12 cellular contexts compared by ENCODE assay signal in genomic region chr3:117193390-117193789, GRCh38.
DNase-seq lines count a peak whose midpoint lies in the region; ATAC-seq and TF ChIP-seq lines count a peak whose summit lies in the region.
"Had no signal": no experiment of that assay in that cellular context is flagged by ENCODE, and none has a peak within 500 bp of the region (broad histone marks: within the 10 kb centered on the region; RNA-seq: fewer than 3 reads in every experiment).

No MANE protein-coding gene starts in this region.

- 0 out of 2 replicates have a peak, but pooled peaks cover under 1% of the 10 kb centered on the region for H3K9me2 ChIP-seq in GM23338 (ENCODE audit: insufficient read depth)

- H3K9me3 Mint-ChIP-seq in GM23338, result no peaks in the 10 kb centered on the region
- H3K9me3 Mint-ChIP-seq in stimulated activated effector memory CD8-positive, alpha-beta T cell treated with anti-CD3 and anti-CD28 coated beads, Interleukin-12 subunit alpha, Interleukin-12 subunit beta, amount 100 ng/mL, for 72 hours, result peaks cover 10% of the 10 kb centered on the region
- H3K9me3 Mint-ChIP-seq: brain had no signal

- ATAC-seq in GM23338 (peak; percentile 50; the same call in 2 of the 3 replicates), GM18907 (IDR thresholded peaks at IDR 0.05; ENCODE audit: unreplicated experiment) (no peak)
- no peak for ATAC-seq in stimulated activated effector memory CD8-positive, alpha-beta T cell treated with anti-CD3 and anti-CD28 coated beads, Interleukin-12 subunit alpha, Interleukin-12 subunit beta, amount 100 ng/mL, for 72 hours

- H3K27ac Mint-ChIP-seq in GM23338, result no peak overlapping the region
- H3K27ac Mint-ChIP-seq in stimulated activated effector memory CD8-positive, alpha-beta T cell treated with anti-CD3 and anti-CD28 coated beads, Interleukin-12 subunit alpha, Interleukin-12 subunit beta, amount 100 ng/mL, for 72 hours, result no peak overlapping the region
- H3K27ac Mint-ChIP-seq: brain had no signal

- no peak overlapping the region for H3K4me2 ChIP-seq in GM23338

- H3K36me3 ChIP-seq in GM23338 (ENCODE audit: insufficient read depth), result no peaks in the 10 kb centered on the region
- no peaks in the 10 kb centered on the region for H3K36me3 ChIP-seq in adipocyte (ENCODE audit: control insufficient read depth, insufficient read depth, low read length, severe bottlenecking)
- H3K36me3 ChIP-seq: stomach had no signal

- no peaks in the 10 kb centered on the region for H3K36me3 Mint-ChIP-seq in GM23338 (ENCODE audit: low read depth)
- H3K36me3 Mint-ChIP-seq in stimulated activated effector memory CD8-positive, alpha-beta T cell treated with anti-CD3 and anti-CD28 coated beads, Interleukin-12 subunit alpha, Interleukin-12 subunit beta, amount 100 ng/mL, for 72 hours, result no peaks in the 10 kb centered on the region
- H3K36me3 Mint-ChIP-seq: brain had no signal

- DNase-seq in COLO829 (ENCODE audit: low spot score), result peak; percentile 50
- peak; percentile 40 for DNase-seq in GM23338 (ENCODE audit: low spot score)
- DNase-seq in adipocyte (ENCODE audit: low read depth), result peak; percentile 3
- DNase-seq in myocyte (ENCODE audit: low read depth), result peak; percentile 5
- no peak for DNase-seq in stimulated activated effector memory CD8-positive, alpha-beta T cell treated with anti-CD3 and anti-CD28 coated beads, Interleukin-12 subunit alpha, Interleukin-12 subunit beta, amount 100 ng/mL, for 72 hours (ENCODE audit: low spot score in 2 of 2)
- no peak for DNase-seq in CD1c-positive myeloid dendritic cell (ENCODE audit: extremely low spot score)
- DNase-seq: DMS153, midbrain, NCI-H774, stomach had no signal

- H3K4me1 ChIP-seq in GM23338 (ENCODE audit: insufficient read depth) (no peaks in the 10 kb centered on the region), adipocyte (ENCODE audit: control insufficient read depth, insufficient read depth, low read length) (peaks cover 6% of the 10 kb centered on the region)
- H3K4me1 ChIP-seq: stomach had no signal

- no peaks in the 10 kb centered on the region for H3K27me3 Mint-ChIP-seq in GM23338 (ENCODE audit: insufficient read depth, low read depth, poor library complexity)

- H3K4me3 Mint-ChIP-seq in GM23338, result no peak overlapping the region
- H3K4me3 Mint-ChIP-seq in stimulated activated effector memory CD8-positive, alpha-beta T cell treated with anti-CD3 and anti-CD28 coated beads, Interleukin-12 subunit alpha, Interleukin-12 subunit beta, amount 100 ng/mL, for 72 hours, result no peak overlapping the region
- H3K4me3 Mint-ChIP-seq: brain had no signal

- no peak overlapping the region for H3K27ac ChIP-seq in GM23338 (ENCODE audit: low read depth)
- H3K27ac ChIP-seq: stomach had no signal

- H3K4me1 Mint-ChIP-seq in GM23338, result no peaks in the 10 kb centered on the region
- no peaks in the 10 kb centered on the region for H3K4me1 Mint-ChIP-seq in stimulated activated effector memory CD8-positive, alpha-beta T cell treated with anti-CD3 and anti-CD28 coated beads, Interleukin-12 subunit alpha, Interleukin-12 subunit beta, amount 100 ng/mL, for 72 hours

- no peaks in the 10 kb centered on the region for H3F3A ChIP-seq in GM23338 (replicated peaks; ENCODE audit: low read depth)

- TF ChIP-seq CTCF in GM23338 (conservative IDR thresholded peaks at IDR 0.05; ENCODE audit: low read depth in 2 of 2), result peak; percentile 55 to 60

- H3K79me2 ChIP-seq in GM23338 (replicated peaks; ENCODE audit: insufficient read depth), result no peaks in the 10 kb centered on the region

- no peaks in the 10 kb centered on the region for H4K20me1 ChIP-seq in GM23338 (replicated peaks; ENCODE audit: insufficient read depth)

- no peaks in the 10 kb centered on the region for H3K9me3 ChIP-seq in adipocyte (ENCODE audit: control insufficient read depth, low read length)
- H3K9me3 ChIP-seq: stomach had no signal

- no peak overlapping the region for H3K4me3 ChIP-seq in GM23338
- no peak overlapping the region for H3K4me3 ChIP-seq in adipocyte (ENCODE audit: low read length)
- H3K4me3 ChIP-seq: stomach had no signal

- no peak overlapping the region for H3K9ac ChIP-seq in adipocyte (ENCODE audit: low read length)

- H3K27me3 ChIP-seq in GM23338 (ENCODE audit: insufficient read depth) (no peaks in the 10 kb centered on the region), adipocyte (replicated peaks; ENCODE audit: control insufficient read depth, insufficient read depth, low read length) (no peaks in the 10 kb centered on the region)
- H3K27me3 ChIP-seq: stomach had no signal

- no peak overlapping the region for H2AFZ ChIP-seq in GM23338

TF ChIP-seq in GM23338, 12 proteins besides CTCF, POLR2A, EP300 and RAD21:
- no peak for TF ChIP-seq ZNF114 (CRISPR knock-in tag; IDR thresholded peaks at IDR 0.05)

Comparison
In these comparisons a context has a peak if more than half of its experiments do, and no peak if none do; other contexts are left out.
1. DNase-seq: peak in COLO829 (single experiment), GM23338 (single experiment), adipocyte (single experiment) and myocyte (single experiment); none in stimulated activated effector memory CD8-positive, alpha-beta T cell treated with anti-CD3 and anti-CD28 coated beads, Interleukin-12 subunit alpha, Interleukin-12 subunit beta, amount 100 ng/mL, for 72 hours (0 of 2) and CD1c-positive myeloid dendritic cell (single experiment).